28 cellular contexts compared by ENCODE assay signal in the genomic region with DNA sequence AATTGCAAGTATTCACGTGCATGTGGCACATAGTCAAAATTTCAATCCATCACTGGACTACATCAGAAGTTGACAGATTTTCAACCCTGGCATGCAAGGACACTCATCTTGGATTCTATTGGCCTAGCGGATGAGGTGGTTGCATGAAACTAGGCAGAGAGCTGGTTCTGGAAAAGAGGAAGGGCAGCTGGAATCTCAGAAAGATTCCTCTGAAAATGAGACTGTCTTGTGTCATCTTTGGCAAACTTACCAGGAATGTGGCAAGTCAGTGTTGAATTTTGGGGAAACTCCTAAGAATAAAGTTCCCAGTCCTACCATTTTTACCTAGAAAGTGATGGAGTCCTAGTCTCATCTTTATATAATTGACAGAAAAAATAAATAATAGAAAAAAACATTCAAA.
"Had no signal": no experiment of that assay in that cellular context is flagged by ENCODE, and none has a peak within 500 bp of the region (broad histone marks: within the 10 kb centered on the region; RNA-seq: fewer than 3 reads in every experiment).

No MANE protein-coding gene starts in this region.

- H2AFZ ChIP-seq: hepatocyte had no signal

- H3K4me3 ChIP-seq: colonic mucosa, gastrocnemius medialis, hepatocyte, lung, mucosa of descending colon, pancreas, right lobe of liver, thoracic aorta, tibial nerve, upper lobe of right lung, uterus had no signal

- H3K27ac ChIP-seq: colonic mucosa, epithelial cell of prostate, gastrocnemius medialis, hepatocyte, neutrophil, pancreas, right lobe of liver, thoracic aorta, tibial nerve, upper lobe of right lung, uterus had no signal

- H3K27ac Mint-ChIP-seq: dendritic cell treated with granulocyte-macrophage colony-stimulating factor and Interleukin-4, amounts not matched to agents 40 ng/mL and 50 ng/mL, for 4 days; endodermal cell; memory B cell; natural killer cell treated with Interleukin-12 subunit alpha and Interleukin-12 subunit beta and Interleukin-15 and Interleukin-18, amount 100 ng/mL, for 72 hours; stimulated activated naive B cell treated with anti-CD40 and anti-IgM and Interleukin-4, amounts not matched to agents 10 μg/mL and 1 μg/mL and 100 μg/mL, for 72 hours; stimulated activated naive CD8-positive, alpha-beta T cell treated with anti-CD3 and anti-CD28 coated beads, Interleukin-15, Interleukin-2, amounts not matched to agents 100 ng/mL and 50 ng/mL, for 24 hours had no signal

- H3K36me3 ChIP-seq: colonic mucosa, gastrocnemius medialis, neutrophil, pancreas, right lobe of liver, thoracic aorta, tibial nerve, upper lobe of right lung, uterus had no signal

- DNase-seq: colonic mucosa; effector CD8-positive, alpha-beta T cell; endodermal cell; gastrocnemius medialis; head of caudate nucleus; kidney; mucosa of descending colon; naive B cell; pancreas; right lobe of liver; small intestine; stimulated activated CD4-positive, alpha-beta T cell treated with anti-CD3 and anti-CD28 coated beads, Interleukin-15, amount 100 ng/mL, for 24 hours; stimulated activated CD4-positive, alpha-beta T cell treated with anti-CD3 and anti-CD28 coated beads, Interleukin-2, amount 100 ng/mL, for 48 hours; stimulated activated naive B cell treated with anti-CD40 and anti-IgM and Interleukin-4, amounts not matched to agents 10 μg/mL and 1 μg/mL and 100 μg/mL, for 72 hours; upper lobe of right lung; uterus had no signal

- H3K4me1 ChIP-seq: colonic mucosa, gastrocnemius medialis, pancreas, right lobe of liver, upper lobe of right lung, uterus had no signal

- H3K4me2 ChIP-seq: hepatocyte had no signal

- H3K36me3 Mint-ChIP-seq: memory B cell; naive B cell; stimulated activated naive B cell treated with anti-CD40 and anti-IgM and Interleukin-4, amounts not matched to agents 10 μg/mL and 1 μg/mL and 100 μg/mL, for 72 hours had no signal

- H3K9me3 Mint-ChIP-seq: dendritic cell treated with granulocyte-macrophage colony-stimulating factor and Interleukin-4, amounts not matched to agents 40 ng/mL and 50 ng/mL, for 4 days; endodermal cell; memory B cell; natural killer cell treated with Interleukin-12 subunit alpha and Interleukin-12 subunit beta and Interleukin-15 and Interleukin-18, amount 100 ng/mL, for 72 hours; stimulated activated naive B cell treated with anti-CD40 and anti-IgM and Interleukin-4, amounts not matched to agents 10 μg/mL and 1 μg/mL and 100 μg/mL, for 72 hours; stimulated activated naive CD8-positive, alpha-beta T cell treated with anti-CD3 and anti-CD28 coated beads, Interleukin-15, Interleukin-2, amounts not matched to agents 100 ng/mL and 50 ng/mL, for 24 hours had no signal

- ATAC-seq: esophagus mucosa; gastrocnemius medialis; left lobe of liver; mucosa of descending colon; natural killer cell treated with Interleukin-12 subunit alpha and Interleukin-12 subunit beta and Interleukin-15 and Interleukin-18, amount 100 ng/mL, for 72 hours; pancreas; right lobe of liver; stimulated activated naive B cell treated with anti-CD40 and anti-IgM and Interleukin-4, amounts not matched to agents 10 μg/mL and 1 μg/mL and 100 μg/mL, for 72 hours; upper lobe of right lung had no signal

- H3K27me3 ChIP-seq: colonic mucosa, gastrocnemius medialis, hepatocyte, neutrophil, pancreas, right lobe of liver, tibial nerve, upper lobe of right lung, uterus had no signal

- H3K9me3 ChIP-seq: colonic mucosa, gastrocnemius medialis, mucosa of descending colon, neutrophil, pancreas, right lobe of liver, thoracic aorta, tibial nerve, upper lobe of right lung, uterus had no signal
